Comparison of ENCODE assay signal across 30 cellular contexts in the genomic region with DNA sequence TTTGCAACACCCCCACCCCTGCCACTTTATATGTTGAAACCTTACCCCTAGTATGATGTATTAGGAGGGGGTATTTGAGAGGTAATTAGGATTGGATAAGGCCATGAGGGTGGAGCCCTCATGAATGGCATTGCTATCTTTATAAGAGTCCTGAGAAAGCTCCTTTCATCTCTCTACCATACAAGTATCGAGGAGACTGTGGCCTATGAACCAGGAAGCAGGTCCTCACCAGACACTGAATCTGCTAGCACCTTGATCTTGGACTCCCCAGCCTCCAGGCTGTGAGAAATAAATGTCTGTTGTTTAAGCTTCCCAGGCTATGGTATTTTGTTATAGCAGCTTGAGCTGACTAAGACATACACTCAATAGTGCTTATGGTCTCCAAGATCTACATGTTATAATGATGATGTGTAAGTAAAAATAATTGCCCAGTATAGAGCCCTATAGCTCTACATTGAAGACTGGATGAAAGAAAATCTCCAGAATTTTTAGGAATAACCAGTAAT.
"Had no signal": no experiment of that assay in that cellular context is flagged by ENCODE, and none has a peak within 500 bp of the region (broad histone marks: within the 10 kb centered on the region; RNA-seq: fewer than 3 reads in every experiment).

No MANE protein-coding gene starts in this region.

- H3K9me3 ChIP-seq: adrenal gland, body of pancreas, esophagus muscularis mucosa, gastrocnemius medialis had no signal

- H3K27ac ChIP-seq: adrenal gland, body of pancreas, esophagus muscularis mucosa, foreskin keratinocyte, gastrocnemius medialis had no signal

- DNase-seq: activated CD4-positive, alpha-beta memory T cell treated with anti-CD3 and anti-CD28 coated beads for 36 hours; activated CD4-positive, alpha-beta T cell treated with anti-CD3 and anti-CD28 coated beads for 36 hours; activated CD4-positive, alpha-beta T cell treated with anti-CD3 and anti-CD28 coated beads, Interleukin-2, amount 10 ng/mL, durations not matched to agents 24 days and 14 days; activated CD4-positive, CD25-positive, alpha-beta regulatory T cell; activated CD4-positive, CD25-positive, alpha-beta regulatory T cell treated with anti-CD3 and anti-CD28 coated beads, Interleukin-2, amount 50 U/mL, for 72 hours; activated CD8-positive, alpha-beta memory T cell treated with anti-CD3 and anti-CD28 coated beads, Interleukin-2, amount 10 ng/mL, durations not matched to agents 7 days and 5 days; activated CD8-positive, alpha-beta memory T cell treated with anti-CD3 and anti-CD28 coated beads, Interleukin-2, amount 50 U/mL, for 4 hours; activated CD8-positive, alpha-beta T cell treated with anti-CD3 and anti-CD28 coated beads, Interleukin-2, amount 10 ng/mL, durations not matched to agents 7 days and 5 days; activated effector memory CD4-positive, alpha-beta T cell treated with anti-CD3 and anti-CD28 coated beads, Interleukin-2, amount 50 U/mL, for 16 hours; activated naive CD4-positive, alpha-beta T cell treated with anti-CD3 and anti-CD28 coated beads for 36 hours; activated naive CD8-positive, alpha-beta T cell treated with anti-CD3 and anti-CD28 coated beads for 36 hours; activated naive CD8-positive, alpha-beta T cell treated with anti-CD3 and anti-CD28 coated beads, Interleukin-2, amount 50 U/mL, for 24 hours; activated T-cell treated with anti-CD3 and anti-CD28 coated beads, Interleukin-2, amount 50 U/mL, for 1 hour; activated T-cell treated with anti-CD3 and anti-CD28 coated beads, Interleukin-2, amount 50 U/mL, for 48 hours; adrenal gland; amygdala; aorta; body of pancreas; caudate nucleus; cortex of kidney; dermis blood vessel endothelial cell; effector CD4-positive, alpha-beta T cell; effector memory CD8-positive, alpha-beta T cell; erythroblast; foreskin keratinocyte; gastrocnemius medialis; T-cell; T-helper 9 cell had no signal

- H3K27me3 ChIP-seq: adrenal gland, body of pancreas, esophagus muscularis mucosa, foreskin keratinocyte, gastrocnemius medialis had no signal

- H3K4me1 ChIP-seq: adrenal gland, esophagus muscularis mucosa, foreskin keratinocyte, gastrocnemius medialis had no signal

- H3K4me3 ChIP-seq: adrenal gland, body of pancreas, esophagus muscularis mucosa, gastrocnemius medialis had no signal

- H3K36me3 ChIP-seq: adrenal gland, esophagus muscularis mucosa, gastrocnemius medialis had no signal

- ATAC-seq: activated CD4-positive, alpha-beta T cell treated with anti-CD3 and anti-CD28 coated beads for 36 hours; activated CD8-positive, alpha-beta memory T cell treated with anti-CD3 and anti-CD28 coated beads, Interleukin-2, amount 10 ng/mL, durations not matched to agents 7 days and 5 days; activated CD8-positive, alpha-beta T cell treated with anti-CD3 and anti-CD28 coated beads, Interleukin-2, amount 10 ng/mL, durations not matched to agents 7 days and 5 days; activated naive CD8-positive, alpha-beta T cell treated with anti-CD3 and anti-CD28 coated beads, Interleukin-2, amount 50 U/mL, for 24 hours; body of pancreas; effector memory CD8-positive, alpha-beta T cell; foreskin keratinocyte; gastrocnemius medialis; T-cell had no signal

- FAIRE-seq: colon had no signal
